8 cellular contexts compared by ENCODE assay signal in the genomic region with DNA sequence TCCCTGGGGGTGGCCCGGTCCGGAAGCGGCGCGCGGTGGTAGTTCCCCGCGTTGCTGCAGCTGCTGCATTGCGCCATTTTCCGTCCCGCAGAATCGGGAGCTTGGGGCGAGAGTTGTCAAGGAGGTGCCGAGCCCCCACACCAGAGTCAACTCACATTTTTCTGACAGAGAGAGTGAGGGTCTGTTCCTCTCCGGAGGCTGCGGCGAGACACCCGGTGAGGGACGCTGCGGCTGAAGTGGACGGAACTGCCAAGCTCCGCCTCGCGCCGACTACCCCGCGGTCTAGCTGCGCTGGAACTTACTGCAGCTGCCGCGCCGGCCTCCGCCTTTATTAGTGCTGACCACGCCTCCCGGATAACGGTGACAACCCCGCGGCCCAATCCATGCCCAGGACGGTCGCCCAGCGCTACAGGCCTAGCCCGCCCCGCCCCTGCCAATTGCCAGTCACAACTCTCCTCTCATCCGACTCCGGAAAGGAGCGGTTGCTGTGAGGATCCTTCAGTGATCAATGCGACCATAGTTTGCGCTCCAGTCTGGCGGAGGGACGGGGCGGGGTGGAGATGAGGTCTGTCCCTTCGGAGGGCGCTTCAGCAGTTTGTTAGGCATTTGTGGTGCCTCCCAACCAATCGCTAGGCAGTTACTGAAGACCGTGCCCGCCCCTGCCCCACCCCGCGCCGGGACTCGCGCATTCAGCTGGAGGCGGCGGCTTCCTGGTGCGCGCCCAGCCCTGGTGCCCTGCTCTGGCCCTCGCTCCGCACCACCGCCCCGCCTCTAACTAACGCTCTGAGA. TPM values are rescaled to one million over a fixed set of nuclear protein-coding genes. Genes with fewer than 3 reads are reported as not detected.
DNase-seq lines count a peak whose midpoint lies in the region; ATAC-seq and TF ChIP-seq lines count a peak whose summit lies in the region.

A gene with protein sequence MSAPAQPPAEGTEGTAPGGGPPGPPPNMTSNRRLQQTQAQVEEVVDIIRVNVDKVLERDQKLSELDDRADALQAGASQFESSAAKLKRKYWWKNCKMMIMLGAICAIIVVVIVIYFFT (minus strand): TSS at position 303 of the 789 bp plus-strand sequence. CDS start 146 bp downstream, at position 157.

- H3K36me3 ChIP-seq in BE2C (peaks cover 4% of the 10 kb centered on the region), colonic mucosa (no peaks in the 10 kb centered on the region)

- H3K27ac ChIP-seq in colonic mucosa = peak within 1 kb of the TSS; percentile 76

- peaks cover 4% of the 10 kb centered on the region; the same call in 1 of the 2 replicates for H3K4me1 ChIP-seq in BE2C
- H3K4me1 ChIP-seq in colonic mucosa = peaks cover 13% of the 10 kb centered on the region

- H3K4me3 ChIP-seq in BE2C (ENCODE audit: low read depth, low read length) (peak within 1 kb of the TSS; percentile 81), colonic mucosa (peak within 1 kb of the TSS; percentile 49)

- H3K9me3 ChIP-seq in BE2C (no peaks in the 10 kb centered on the region), colonic mucosa (no peaks in the 10 kb centered on the region)

- TF ChIP-seq CTCF in BE2C (IDR thresholded peaks at IDR 0.05; ENCODE audit: low read depth, low read length) = no peak
- no peak for TF ChIP-seq CTCF in colonic mucosa (IDR thresholded peaks at IDR 0.05)

- DNase-seq in BE2C (peak; percentile 99), GM19240 (ENCODE audit: insufficient read length, low spot score) (peak; percentile 94), NCI-H526 (lab: John Stamatoyannopoulos, UW) (peak; percentile 95 to 99), colonic mucosa (peak; percentile 98), left colon (peak; percentile 98 to 99)
- peak; percentile 99 for DNase-seq in activated CD4-positive, alpha-beta T cell treated with anti-CD3 and anti-CD28 coated beads for 48 hours
- peak; percentile 98 for DNase-seq in stimulated activated CD4-positive, alpha-beta T cell treated with anti-CD3 and anti-CD28 coated beads, Interleukin-1b, Interleukin-23, amount 100 ng/mL, for 48 hours

- H3K9ac ChIP-seq in colonic mucosa (ENCODE audit: low read depth in 2 of 2, low read length in 2 of 2) = peak within 1 kb of the TSS; percentile 81 to 84

- no peaks in the 10 kb centered on the region for H3K27me3 ChIP-seq in BE2C
- no peaks in the 10 kb centered on the region for H3K27me3 ChIP-seq in colonic mucosa

- intact Hi-C loops in colonic mucosa (cut with DNase I) (no loop called here), left colon (cut with DNase I, micrococcal nuclease) (no loop called here)

- ATAC-seq in HG03460 (IDR thresholded peaks at IDR 0.05; ENCODE audit: unreplicated experiment) = peak; percentile 87
- ATAC-seq in left colon = peak; percentile 90

RNA-seq across cellular contexts. Expression of the gene that starts here (rescaled TPM):
- 4.2 TPM for polyA plus RNA-seq in BE2C (2012; ENCODE audit: insufficient read depth, insufficient read length, low read depth)
- total RNA-seq in colonic mucosa (1 to 10 TPM; 3.9 to 4.1 TPM), left colon (1 to 10 TPM; 4.2 to 6.3 TPM)

Comparison
In these comparisons a context has a peak if more than half of its experiments do, and no peak if none do; other contexts are left out.
1. Peak in every context shown above with its lines: DNase-seq, ATAC-seq, H3K4me3 ChIP-seq and H3K27ac ChIP-seq.